Comparison of ENCODE assay signal across 17 cellular contexts in genomic region chr22:27136596-27136995, GRCh38.
DNase-seq lines count a peak whose midpoint lies in the region; ATAC-seq, FAIRE-seq and TF ChIP-seq lines count a peak whose summit lies in the region.
"Had no signal": no experiment of that assay in that cellular context is flagged by ENCODE, and none has a peak within 500 bp of the region (broad histone marks: within the 10 kb centered on the region; RNA-seq: fewer than 3 reads in every experiment).

No MANE protein-coding gene starts in this region.

- H3K4me2 ChIP-seq in A549 = no peak overlapping the region
- no peak overlapping the region for H3K4me2 ChIP-seq in osteoblast (ENCODE audit: insufficient read depth, low read length)

- POLR2A ChIA-PET in A549 (lab: Yijun Ruan, JAX) = no interaction called here

- DNase-seq in A549 (ENCODE audit: low read depth in 1 of 2, low spot score in 1 of 2) (no peak), CD14-positive monocyte (ENCODE audit: low spot score) (no peak), osteoblast (ENCODE audit: insufficient read length, low spot score, missing footprints) (peak; percentile 31), HCEC 1CT (no peak), kidney glomerular epithelial cell (lab: John Stamatoyannopoulos, UW) (no peak)
- DNase-seq in activated effector memory CD4-positive, alpha-beta T cell treated with Interleukin-2 at 50 U/mL for 16 hours = no peak
- DNase-seq: AML-193; CD4-positive, alpha-beta memory T cell; DMS53; DND-41; EL; GOT3; H7 had no signal

- TF ChIP-seq RAD21 in A549 (conservative IDR thresholded peaks at IDR 0.05 in 1 of 2, IDR thresholded peaks at IDR 0.05 in 1 of 2) = no peak

- H3K4me1 ChIP-seq in A549 (peaks cover 76% of the 10 kb centered on the region), osteoblast (ENCODE audit: insufficient read depth, low read length) (peaks cover 46% of the 10 kb centered on the region)

- H3K79me2 ChIP-seq in osteoblast (ENCODE audit: insufficient read depth, low read length) = no peaks in the 10 kb centered on the region

- H3K27ac Mint-ChIP-seq in CD14-positive monocyte = peak overlapping the region in 4 of 7 donors; percentile 10 to 99 (median 72)
- H3K27ac Mint-ChIP-seq in dendritic cell treated with granulocyte-macrophage colony-stimulating factor and Interleukin-4, amounts not matched to agents 40 ng/mL and 50 ng/mL, for 4 days = peak overlapping the region; percentile 13
- H3K27ac Mint-ChIP-seq: CD4-positive, alpha-beta memory T cell had no signal

- no peak overlapping the region for H2AFZ ChIP-seq in osteoblast (ENCODE audit: low read length)

- TF ChIP-seq EP300 in A549 (IDR thresholded peaks at IDR 0.05) = no peak

- H3K9me3 ChIP-seq in A549 (peaks cover 10% of the 10 kb centered on the region; the same call in 1 of the 3 replicates), osteoblast (ENCODE audit: low read depth, low read length) (no peaks in the 10 kb centered on the region)

- ATAC-seq in A549 = no peak
- ATAC-seq: GM12878 had no signal

- no peak for FAIRE-seq in A549 (lab: Jason Lieb, UNC)
- FAIRE-seq: A204.1, GM12878 had no signal

- intact Hi-C loops in CD14-positive monocyte (cut with micrococcal nuclease) = no loop called here
- intact Hi-C loops in dendritic cell treated with granulocyte-macrophage colony-stimulating factor and Interleukin-4, amounts not matched to agents 40 ng/mL and 50 ng/mL, for 4 days (cut with micrococcal nuclease) = no loop called here

- 79% methylated on average over 2 of the region's 2 CpGs for WGBS in A549 (ENCODE audit: missing lambda C conversion rate)

- H3K36me3 Mint-ChIP-seq in CD14-positive monocyte = peaks cover 6 to 8% of the 10 kb centered on the region in 2 donors
- H3K36me3 Mint-ChIP-seq in dendritic cell treated with granulocyte-macrophage colony-stimulating factor and Interleukin-4, amounts not matched to agents 40 ng/mL and 50 ng/mL, for 4 days (ENCODE audit: low read depth) = no peaks in the 10 kb centered on the region
- H3K36me3 Mint-ChIP-seq: CD4-positive, alpha-beta memory T cell had no signal

- no peak overlapping the region for H3K4me3 ChIP-seq in A549
- no peak overlapping the region for H3K4me3 ChIP-seq in osteoblast (ENCODE audit: insufficient read depth, low read length)
- H3K4me3 ChIP-seq: GM12878 had no signal

- H3K27ac ChIP-seq in A549 = peak overlapping the region; percentile 87 to 90; a peak in 5 of 6 replicates
- H3K27ac ChIP-seq in osteoblast (ENCODE audit: low read depth, low read length) = no peak overlapping the region
- H3K27ac ChIP-seq: C4-2B had no signal

- TF ChIP-seq CTCF in A549 (IDR thresholded peaks at IDR 0.05) (no peak), CD14-positive monocyte (IDR thresholded peaks at IDR 0.05) (no peak), osteoblast (IDR thresholded peaks at IDR 0.05; ENCODE audit: extremely low read depth, low read depth, low read length) (no peak)

- H3K36me3 ChIP-seq in osteoblast (ENCODE audit: insufficient read depth, low read length) = no peaks in the 10 kb centered on the region

- no peaks in the 10 kb centered on the region for H3K27me3 ChIP-seq in osteoblast (ENCODE audit: insufficient read depth, low read length)

- H3K4me1 Mint-ChIP-seq in CD14-positive monocyte = peaks cover 48% of the 10 kb centered on the region
- H3K4me1 Mint-ChIP-seq in dendritic cell treated with granulocyte-macrophage colony-stimulating factor and Interleukin-4, amounts not matched to agents 40 ng/mL and 50 ng/mL, for 4 days (ENCODE audit: low read depth) = peaks cover 41% of the 10 kb centered on the region
- H3K4me1 Mint-ChIP-seq: CD4-positive, alpha-beta memory T cell had no signal

- H3K4me3 Mint-ChIP-seq in CD14-positive monocyte = no peak overlapping the region
- no peak overlapping the region for H3K4me3 Mint-ChIP-seq in dendritic cell treated with granulocyte-macrophage colony-stimulating factor and Interleukin-4, amounts not matched to agents 40 ng/mL and 50 ng/mL, for 4 days
- H3K4me3 Mint-ChIP-seq: CD4-positive, alpha-beta memory T cell had no signal

- CTCF ChIA-PET in A549 (lab: Yijun Ruan, JAX) = interaction anchor here (1.0 to 1.4 kb wide), 6 partner anchors 9 to 270 kb away, joined by 3 to 5 read pairs (median 3); no protein-coding TSS in a partner anchor

- H3K27me3 Mint-ChIP-seq in CD14-positive monocyte (ENCODE audit: low read depth in 3 of 3) = peaks cover 1 to 4% (median 2%) of the 10 kb centered on the region in 3 donors
- H3K27me3 Mint-ChIP-seq in dendritic cell treated with granulocyte-macrophage colony-stimulating factor and Interleukin-4, amounts not matched to agents 40 ng/mL and 50 ng/mL, for 4 days = no peaks in the 10 kb centered on the region

- no peaks in the 10 kb centered on the region for H4K20me1 ChIP-seq in osteoblast (ENCODE audit: insufficient read depth, low read length)

- H3K9me3 Mint-ChIP-seq in CD14-positive monocyte = peaks cover 6 to 10% (median 8%) of the 10 kb centered on the region in 7 donors
- H3K9me3 Mint-ChIP-seq in dendritic cell treated with granulocyte-macrophage colony-stimulating factor and Interleukin-4, amounts not matched to agents 40 ng/mL and 50 ng/mL, for 4 days = peaks cover 11% of the 10 kb centered on the region

- no peak for TF ChIP-seq POLR2A in A549 (IDR thresholded peaks at IDR 0.05; ENCODE audit: low read length)

TF ChIP-seq in A549, 52 proteins besides CTCF, POLR2A, EP300 and RAD21:
- TF ChIP-seq MAX (IDR thresholded peaks at IDR 0.05) = no peak
